In genomic region chr10:98260752-98261151, GRCh38 we compare ENCODE assay signal across 17 cellular contexts. TPM values are rescaled to one million over a fixed set of nuclear protein-coding genes. Genes with fewer than 3 reads are reported as not detected.
"Had no signal": no experiment of that assay in that cellular context is flagged by ENCODE, and none has a peak within 500 bp of the region (broad histone marks: within the 10 kb centered on the region; RNA-seq: fewer than 3 reads in every experiment).

No MANE protein-coding gene starts in this region.

- H3K27me3 Mint-ChIP-seq: activated CD4-positive, alpha-beta memory T cell treated with anti-CD3 and anti-CD28 coated beads for 36 hours; activated naive CD8-positive, alpha-beta T cell; naive B cell; stimulated activated naive CD8-positive, alpha-beta T cell treated with anti-CD3 and anti-CD28 coated beads, Interleukin-15, Interleukin-2, amounts not matched to agents 100 ng/mL and 50 ng/mL, for 24 hours had no signal

- H3K4me3 ChIP-seq: gastrocnemius medialis, heart left ventricle, smooth muscle cell, testis had no signal

- H3K9me3 Mint-ChIP-seq: activated CD4-positive, alpha-beta memory T cell treated with anti-CD3 and anti-CD28 coated beads for 36 hours; brain; naive B cell; stimulated activated naive CD8-positive, alpha-beta T cell treated with anti-CD3 and anti-CD28 coated beads, Interleukin-15, Interleukin-2, amounts not matched to agents 100 ng/mL and 50 ng/mL, for 24 hours had no signal

- H3K4me3 Mint-ChIP-seq: activated CD4-positive, alpha-beta memory T cell treated with anti-CD3 and anti-CD28 coated beads for 36 hours; activated CD4-positive, alpha-beta T cell treated with anti-CD3 and anti-CD28 coated beads for 36 hours; activated naive CD8-positive, alpha-beta T cell; brain; stimulated activated naive CD8-positive, alpha-beta T cell treated with anti-CD3 and anti-CD28 coated beads, Interleukin-15, Interleukin-2, amounts not matched to agents 100 ng/mL and 50 ng/mL, for 24 hours had no signal

- H3K9me3 ChIP-seq: gastrocnemius medialis, heart left ventricle, testis had no signal

- ATAC-seq: activated CD4-positive, alpha-beta T cell treated with anti-CD3 and anti-CD28 coated beads for 36 hours; heart left ventricle; right cardiac atrium; SK-N-SH treated with all-trans-retinoic acid at 6 μM for 48 hours had no signal

- H3K4me2 ChIP-seq: smooth muscle cell had no signal

- H3K27ac Mint-ChIP-seq: activated CD4-positive, alpha-beta memory T cell treated with anti-CD3 and anti-CD28 coated beads for 36 hours; activated CD4-positive, alpha-beta T cell treated with anti-CD3 and anti-CD28 coated beads for 36 hours; activated naive CD8-positive, alpha-beta T cell; naive B cell; stimulated activated naive CD8-positive, alpha-beta T cell treated with anti-CD3 and anti-CD28 coated beads, Interleukin-15, Interleukin-2, amounts not matched to agents 100 ng/mL and 50 ng/mL, for 24 hours had no signal

- H3K27me3 ChIP-seq: gastrocnemius medialis, heart left ventricle, testis had no signal

- H3K4me1 Mint-ChIP-seq: activated CD4-positive, alpha-beta T cell treated with anti-CD3 and anti-CD28 coated beads for 36 hours had no signal

- H3K36me3 ChIP-seq: gastrocnemius medialis had no signal

- H3K36me3 Mint-ChIP-seq: brain had no signal

- H3K27ac ChIP-seq: gastrocnemius medialis, heart left ventricle, testis had no signal

- DNase-seq: activated CD4-positive, alpha-beta memory T cell treated with anti-CD3 and anti-CD28 coated beads for 36 hours; activated CD4-positive, alpha-beta T cell treated with anti-CD3 and anti-CD28 coated beads for 36 hours; activated CD8-positive, alpha-beta memory T cell treated with anti-CD3 and anti-CD28 coated beads, Interleukin-2, amount 50 U/mL, for 4 hours; activated effector memory CD4-positive, alpha-beta T cell treated with anti-CD3 and anti-CD28 coated beads, Interleukin-2, amount 50 U/mL, for 16 hours; gastrocnemius medialis; heart left ventricle; left colon; naive B cell; right cardiac atrium; T-helper 1 cell; T1000 had no signal

RNA-seq across cellular contexts. Expression of gene LOXL4, which starts 7.2 kb away (rescaled TPM):
- total RNA-seq: activated CD4-positive, alpha-beta memory T cell treated with anti-CD3 and anti-CD28 coated beads for 36 hours; activated CD4-positive, alpha-beta T cell treated with anti-CD3 and anti-CD28 coated beads for 36 hours had no signal
